Comparison of ENCODE assay signal across 8 cellular contexts in genomic region chr4:53653484-53654053, GRCh38.
DNase-seq lines count a peak whose midpoint lies in the region; ATAC-seq, FAIRE-seq and TF ChIP-seq lines count a peak whose summit lies in the region.

No MANE protein-coding gene starts in this region.

- WGBS in hepatocyte (ENCODE audit: low lambda C conversion rate, missing lambda C conversion rate) = 68% methylated on average over 6 of the region's 6 CpGs
- no CpG with 5 or more reads among the region's 6 CpGs for WGBS in H9 (ENCODE audit: extremely low coverage, insufficient read length, low lambda C conversion rate)

- H2BK20ac ChIP-seq in H9 (ENCODE audit: low read depth, low read length, poor library complexity, severe bottlenecking) = no peak overlapping the region

- no peaks in the 10 kb centered on the region for H3K27me3 ChIP-seq in hepatocyte
- H3K27me3 ChIP-seq in H9 (ENCODE audit: insufficient read depth, low read length) = no peaks in the 10 kb centered on the region

- H3K4me2 ChIP-seq in hepatocyte (no peak overlapping the region), H9 (ENCODE audit: insufficient read depth, insufficient read length, low read length) (no peak overlapping the region)

- H3K9me2 ChIP-seq in hepatocyte (replicated peaks; ENCODE audit: insufficient read depth) = no peaks in the 10 kb centered on the region

- H4K5ac ChIP-seq in H9 (ENCODE audit: insufficient read length, low read depth, low read length) = no peak overlapping the region

- H3K36me3 ChIP-seq in hepatocyte (replicated peaks; ENCODE audit: insufficient read depth, low read depth) = no peaks in the 10 kb centered on the region

- no peak overlapping the region for H3K56ac ChIP-seq in H9 (ENCODE audit: insufficient read length, low read depth, low read length)

- H3K79me2 ChIP-seq in hepatocyte (no peaks in the 10 kb centered on the region), H9 (ENCODE audit: insufficient read depth, low read length) (no peaks in the 10 kb centered on the region)

- no peak for FAIRE-seq in D721Med (lab: Jason Lieb, UNC)

- peaks cover 11 to 15% of the 10 kb centered on the region in 2 experiments for H3K4me1 Mint-ChIP-seq in H9
- H3K4me1 Mint-ChIP-seq in effector memory CD8-positive, alpha-beta T cell (ENCODE audit: low read depth in 2 of 2) = no peaks in the 10 kb centered on the region

- H4K91ac ChIP-seq in H9 (ENCODE audit: insufficient read length, low read depth, low read length) = no peak overlapping the region

- H3K9ac ChIP-seq in H9 (ENCODE audit: extremely low read depth, insufficient read length, low read length) = no peak overlapping the region

- no peak overlapping the region for H3K14ac ChIP-seq in H9 (ENCODE audit: insufficient read depth, low read length)

- H3K27ac Mint-ChIP-seq in H9 = no peak overlapping the region; a peak in 1 of 7 replicates
- H3K27ac Mint-ChIP-seq in effector memory CD8-positive, alpha-beta T cell = no peak overlapping the region

- H2BK15ac ChIP-seq in H9 (ENCODE audit: low read depth, low read length) = no peak overlapping the region

- H4K20me1 ChIP-seq in hepatocyte (ENCODE audit: insufficient read depth, poor library complexity, severe bottlenecking) = no peaks in the 10 kb centered on the region
- H4K20me1 ChIP-seq in H9 (ENCODE audit: control insufficient read depth, insufficient read depth, insufficient read length) = no peaks in the 10 kb centered on the region

- TF ChIP-seq POLR2A in GM18505 (IDR thresholded peaks at IDR 0.05; ENCODE audit: borderline replicate concordance, extremely low read depth, insufficient read depth, insufficient read length) = no peak

- no peak overlapping the region for H2BK5ac ChIP-seq in H9 (ENCODE audit: insufficient read length, low read length)

- no peaks in the 10 kb centered on the region for H3K79me1 ChIP-seq in H9 (ENCODE audit: insufficient read depth, low read depth, low read length, poor library complexity, severe bottlenecking)

- no peaks in the 10 kb centered on the region for H3K36me3 Mint-ChIP-seq in H9 (ENCODE audit: insufficient read depth in 1 of 3, low read depth in 3 of 3)
- H3K36me3 Mint-ChIP-seq in effector memory CD8-positive, alpha-beta T cell (ENCODE audit: insufficient read depth) = peaks cover 3% of the 10 kb centered on the region

- H3K27me3 Mint-ChIP-seq in H9 (ENCODE audit: low read depth) = no peaks in the 10 kb centered on the region; the same call in 1 of the 2 replicates
- H3K27me3 Mint-ChIP-seq in effector memory CD8-positive, alpha-beta T cell = peaks cover 7 to 13% of the 10 kb centered on the region in 2 donors

- no peak overlapping the region for H3T11ph ChIP-seq in H9 (ENCODE audit: low read length)

- H2BK120ac ChIP-seq in H9 (ENCODE audit: low read depth, low read length, poor library complexity, severe bottlenecking) = no peak overlapping the region

- H3K9me3 ChIP-seq in hepatocyte (ENCODE audit: low read depth) (no peaks in the 10 kb centered on the region), H9 (ENCODE audit: control insufficient read depth, low read depth, low read length) (no peaks in the 10 kb centered on the region)

- no peak overlapping the region for H4K8ac ChIP-seq in H9 (replicated peaks; ENCODE audit: insufficient read length, low read depth, low read length)

- H2AFZ ChIP-seq in hepatocyte (no peak overlapping the region), H9 (ENCODE audit: low read length) (no peak overlapping the region)

- no peak overlapping the region for H2AK5ac ChIP-seq in H9 (ENCODE audit: insufficient read length, low read length)

- no peak overlapping the region for H3K4me3 ChIP-seq in hepatocyte

- no peak overlapping the region for H2BK12ac ChIP-seq in H9 (ENCODE audit: insufficient read length, low read depth, low read length)

- TF ChIP-seq CTCF in hepatocyte (IDR thresholded peaks at IDR 0.05; ENCODE audit: poor library complexity) (peak; percentile 22), H9 (conservative IDR thresholded peaks at IDR 0.05) (no peak), D721Med (IDR thresholded peaks at IDR 0.05; ENCODE audit: insufficient read depth, missing control alignments) (no peak)

- no peak overlapping the region for H3K4me3 Mint-ChIP-seq in H9
- no peak overlapping the region for H3K4me3 Mint-ChIP-seq in effector memory CD8-positive, alpha-beta T cell

- no peak overlapping the region for H3K4ac ChIP-seq in H9 (ENCODE audit: low read depth, low read length)

- ATAC-seq in GM18505 (IDR thresholded peaks at IDR 0.05; ENCODE audit: unreplicated experiment) (peak; percentile 70), HG02759 (IDR thresholded peaks at IDR 0.05; ENCODE audit: unreplicated experiment) (peak; percentile 88)
- no peak for ATAC-seq in effector memory CD8-positive, alpha-beta T cell (replicated peaks)

- DNase-seq in NCI-H748 treated with DMSO at 0.1 percent for 48 hours (lab: John Stamatoyannopoulos, UW) (peak; percentile 77), hepatocyte (ENCODE audit: low spot score) (peak; percentile 52), H9 (no peak), activated gamma-delta T cell treated with Interleukin-2 at 50 U/mL for 16 hours (no peak), D721Med (ENCODE audit: insufficient read length, low spot score) (no peak)
- DNase-seq in effector memory CD8-positive, alpha-beta T cell = no peak

- peak overlapping the region; percentile 51 for H3K27ac ChIP-seq in hepatocyte
- H3K27ac ChIP-seq in H9 (ENCODE audit: insufficient read length, low read depth, low read length) = no peak overlapping the region

- no peaks in the 10 kb centered on the region for H3K23me2 ChIP-seq in H9 (ENCODE audit: insufficient read length, low read depth, low read length, poor library complexity, severe bottlenecking)

- H3K4me1 ChIP-seq in hepatocyte (ENCODE audit: insufficient read depth) (peaks cover 10% of the 10 kb centered on the region), H9 (ENCODE audit: insufficient read depth, low read length) (no peaks in the 10 kb centered on the region; the same call in 1 of the 2 replicates)

- H3K23ac ChIP-seq in H9 (ENCODE audit: insufficient read length, low read depth, low read length) = no peak overlapping the region

- H3K18ac ChIP-seq in H9 (ENCODE audit: insufficient read length, low read depth, low read length) = no peak overlapping the region

- H3K9me3 Mint-ChIP-seq in H9 = no peaks in the 10 kb centered on the region
- H3K9me3 Mint-ChIP-seq in effector memory CD8-positive, alpha-beta T cell = peaks cover 0 to 2% of the 10 kb centered on the region in 2 donors

Comparison
In these comparisons a context has a peak if more than half of its experiments do, and no peak if none do; other contexts are left out.
1. DNase-seq: peak in NCI-H748 treated with DMSO at 0.1 percent for 48 hours (single experiment) and hepatocyte (single experiment); none in H9 (single experiment), activated gamma-delta T cell treated with Interleukin-2 at 50 U/mL for 16 hours (single experiment), D721Med (single experiment) and effector memory CD8-positive, alpha-beta T cell (0 of 3).